Comparison of ENCODE assay signal across 12 cellular contexts in genomic region chr12:47189753-47190152, GRCh38.
DNase-seq lines count a peak whose midpoint lies in the region; ATAC-seq and TF ChIP-seq lines count a peak whose summit lies in the region.
"Had no signal": no experiment of that assay in that cellular context is flagged by ENCODE, and none has a peak within 500 bp of the region (broad histone marks: within the 10 kb centered on the region; RNA-seq: fewer than 3 reads in every experiment).

No MANE protein-coding gene starts in this region.

- H3K36me3 Mint-ChIP-seq in activated B cell treated with CpG ODN at 0.5 μM for 24 hours (ENCODE audit: low read depth): peaks cover 13% of the 10 kb centered on the region

- H3K4me1 ChIP-seq in left ventricle myocardium inferior (peaks cover 43% of the 10 kb centered on the region), upper lobe of right lung (peaks cover 27% of the 10 kb centered on the region), Karpas-422 (ENCODE audit: low read length) (peaks cover 51% of the 10 kb centered on the region)

- peaks cover 71% of the 10 kb centered on the region for H3K4me1 Mint-ChIP-seq in activated B cell treated with CpG ODN at 0.5 μM for 24 hours

- POLR2A ChIA-PET in activated B cell treated with CpG ODN at 0.5 μM for 24 hours (lab: Charles Lee): interaction anchor here (1.1 kb wide), 1 partner anchor 208 kb away, joined by 3 read pairs; no protein-coding TSS in a partner anchor

- H3K27me3 Mint-ChIP-seq in activated B cell treated with CpG ODN at 0.5 μM for 24 hours: no peaks in the 10 kb centered on the region

- no peaks in the 10 kb centered on the region for H3K27me3 ChIP-seq in left ventricle myocardium inferior (ENCODE audit: low read depth)
- H3K27me3 ChIP-seq in upper lobe of right lung: no peaks in the 10 kb centered on the region
- H3K27me3 ChIP-seq in Karpas-422 (ENCODE audit: low read length): no peaks in the 10 kb centered on the region

- CTCF ChIA-PET in activated B cell treated with CpG ODN at 0.5 μM for 24 hours (lab: Charles Lee): interaction anchor here (1.9 kb wide), 1 partner anchor 208 kb away, joined by 3 read pairs; no protein-coding TSS in a partner anchor

- H3K9ac ChIP-seq in Karpas-422 (ENCODE audit: low read length): no peak overlapping the region
- H3K9ac ChIP-seq: KMS-11 had no signal

- no peak overlapping the region for H3K27ac ChIP-seq in left ventricle myocardium inferior (replicated peaks)
- H3K27ac ChIP-seq in upper lobe of right lung: no peak overlapping the region
- H3K27ac ChIP-seq in Karpas-422 (ENCODE audit: low read length): no peak overlapping the region
- H3K27ac ChIP-seq: KMS-11, VCaP had no signal

- no peak for DNase-seq in left ventricle myocardium superior
- no peak for DNase-seq in left ventricle myocardium inferior
- no peak for DNase-seq in activated B cell treated with CpG ODN at 0.5 μM for 24 hours
- peak; percentile 40 for DNase-seq in iPS-NIHi7 (ENCODE audit: extremely low spot score)
- DNase-seq in upper lobe of right lung: no peak
- DNase-seq in ureter (ENCODE audit: low spot score): no peak
- no peak for DNase-seq in NCI-H2171 (lab: John Stamatoyannopoulos, UW)
- DNase-seq in Karpas-422: no peak
- DNase-seq: effector memory CD4-positive, alpha-beta T cell; NCI-H146 had no signal

- TF ChIP-seq CTCF in left ventricle myocardium inferior (IDR thresholded peaks at IDR 0.05; ENCODE audit: borderline replicate concordance) (no peak), activated B cell treated with CpG ODN at 0.5 μM for 24 hours (IDR thresholded peaks at IDR 0.05) (no peak), upper lobe of right lung (IDR thresholded peaks at IDR 0.05) (no peak)

- no peak overlapping the region for H3K4me2 ChIP-seq in Karpas-422 (ENCODE audit: low read depth, low read length, poor library complexity, severe bottlenecking)
- H3K4me2 ChIP-seq: KMS-11 had no signal

- H3K4me3 ChIP-seq in left ventricle myocardium inferior (no peak overlapping the region), upper lobe of right lung (no peak overlapping the region), Karpas-422 (ENCODE audit: low read length) (no peak overlapping the region)

- H4K20me1 ChIP-seq in Karpas-422 (ENCODE audit: insufficient read depth, low read depth, low read length): no peaks in the 10 kb centered on the region

- H3K36me3 ChIP-seq in left ventricle myocardium inferior (no peaks in the 10 kb centered on the region), upper lobe of right lung (no peaks in the 10 kb centered on the region), Karpas-422 (ENCODE audit: insufficient read depth, low read length) (no peaks in the 10 kb centered on the region)

- H3K27ac Mint-ChIP-seq in activated B cell treated with CpG ODN at 0.5 μM for 24 hours: peak overlapping the region; percentile 26

- no peaks in the 10 kb centered on the region for H3K9me3 Mint-ChIP-seq in activated B cell treated with CpG ODN at 0.5 μM for 24 hours

- intact Hi-C loops in left ventricle myocardium superior (cut with micrococcal nuclease) (no loop called here), left ventricle myocardium inferior (cut with micrococcal nuclease) (no loop called here), activated B cell treated with CpG ODN at 0.5 μM for 24 hours (cut with micrococcal nuclease) (loop anchor here (5.0 kb wide), 2 partner anchors 38 to 157 kb away; no protein-coding TSS in a partner anchor), upper lobe of right lung (cut with DNase I) (loop anchor here (2.0 kb wide), 1 partner anchor 37 kb away; no protein-coding TSS in a partner anchor)

- ATAC-seq in left ventricle myocardium superior: peak; percentile 51
- ATAC-seq in activated B cell treated with CpG ODN at 0.5 μM for 24 hours (ENCODE audit: low read depth): no peak
- ATAC-seq in upper lobe of right lung: peak; percentile 35

- no peaks in the 10 kb centered on the region for H3K9me2 ChIP-seq in Karpas-422 (replicated peaks; ENCODE audit: insufficient read depth, low read length)

- no peak overlapping the region for H2AFZ ChIP-seq in Karpas-422 (ENCODE audit: low read length)

- H3K4me3 Mint-ChIP-seq in activated B cell treated with CpG ODN at 0.5 μM for 24 hours: no peak overlapping the region

- no peaks in the 10 kb centered on the region for H3K79me2 ChIP-seq in Karpas-422 (ENCODE audit: low read length)

- no peaks in the 10 kb centered on the region for H3K9me3 ChIP-seq in left ventricle myocardium inferior (replicated peaks)
- no peaks in the 10 kb centered on the region for H3K9me3 ChIP-seq in upper lobe of right lung
- H3K9me3 ChIP-seq in Karpas-422 (ENCODE audit: low read length): no peaks in the 10 kb centered on the region

Comparison
In these comparisons a context has a peak if more than half of its experiments do, and no peak if none do; other contexts are left out.
1. intact Hi-C loops: an anchor here in activated B cell treated with CpG ODN at 0.5 μM for 24 hours (5.0 kb wide) and upper lobe of right lung (2.0 kb wide); none called in left ventricle myocardium superior and left ventricle myocardium inferior.